ENCODE assay signal across 8 cellular contexts in the genomic region with DNA sequence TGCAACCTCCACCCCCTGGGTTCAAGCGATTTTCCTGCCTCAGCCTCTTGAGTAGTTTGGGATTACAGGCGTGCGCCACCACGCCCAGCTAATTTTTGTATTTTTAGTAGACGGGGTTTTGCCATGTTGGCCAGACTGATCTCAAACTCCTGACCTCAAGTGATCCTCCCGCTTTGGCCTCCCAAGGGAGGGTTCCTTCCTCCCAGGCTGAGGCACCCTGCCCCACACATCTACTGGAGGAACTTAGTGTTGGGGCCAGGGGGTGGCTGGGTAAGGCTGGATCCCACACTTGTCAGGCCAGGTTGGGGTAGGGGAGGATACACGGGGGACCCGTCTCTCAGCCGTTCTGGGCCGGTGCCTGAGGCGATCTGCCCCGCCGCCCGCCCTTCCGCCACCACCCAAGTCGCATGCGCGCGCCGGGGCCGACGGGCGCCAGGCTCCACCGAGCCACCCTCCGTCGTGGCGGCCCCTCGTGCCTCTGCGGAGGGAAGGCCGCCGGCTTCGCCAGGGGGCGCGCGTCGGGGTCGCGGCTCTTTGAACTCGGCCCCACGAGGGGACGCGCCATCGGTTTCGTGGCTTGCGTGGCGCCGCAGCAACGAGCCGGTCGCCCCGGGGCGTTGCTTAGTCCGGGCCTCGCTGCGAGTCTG. TPM values are rescaled to one million over a fixed set of nuclear protein-coding genes. Genes with fewer than 3 reads are reported as not detected.
DNase-seq lines count a peak whose midpoint lies in the region; ATAC-seq and TF ChIP-seq lines count a peak whose summit lies in the region.

No MANE protein-coding gene starts in this region.

- intact Hi-C loops in spleen (cut with DNase I; ENCODE audit: low total_unique reads): loop anchor here (5.0 to 10.0 kb wide), 2 partner anchors 111 to 131 kb away; a partner anchor contains a TSS

- TF ChIP-seq POLR2A in GM18505 (IDR thresholded peaks at IDR 0.05; ENCODE audit: borderline replicate concordance, extremely low read depth, insufficient read depth, insufficient read length) (peak; percentile 63), spleen (IDR thresholded peaks at IDR 0.05) (no peak)

- WGBS in adipose tissue, 3 donors: 3 to 9% (median 4%) methylated on average over 54 to 55 of the region's 55 CpGs
- WGBS in spleen, 5 donors: 3 to 9% (median 4%) methylated on average over 18 to 55 of the region's 55 CpGs

- H3K4me1 ChIP-seq in iPS-15b (ENCODE audit: control insufficient read depth, insufficient read depth, low read length) (peaks cover 13% of the 10 kb centered on the region), spleen (peaks cover 43 to 69% (median 56%) of the 10 kb centered on the region in 6 donors)

- H3K27ac ChIP-seq in C4-2B (peak overlapping the region; percentile 78), adipose tissue (ENCODE audit: low read depth, low read length) (peak overlapping the region; percentile 48), spleen (peak overlapping the region; percentile 95 to 99 (median 98))

- TF ChIP-seq CTCF in C4-2B (conservative IDR thresholded peaks at IDR 0.05): no peak
- TF ChIP-seq CTCF in spleen (IDR thresholded peaks at IDR 0.05 in 8 of 11, conservative IDR thresholded peaks at IDR 0.05 in 3 of 11): no peak

- H3K36me3 ChIP-seq in iPS-15b (ENCODE audit: control insufficient read depth, insufficient read depth, low read length) (no peaks in the 10 kb centered on the region), spleen (no peaks in the 10 kb centered on the region)

- peak overlapping the region; percentile 37 for H3K9ac ChIP-seq in iPS-15b (ENCODE audit: low read depth, low read length)

- H3K27me3 ChIP-seq in iPS-15b (ENCODE audit: control insufficient read depth, insufficient read depth, low read length) (peaks cover 6% of the 10 kb centered on the region), spleen (replicated peaks in 1 of 7) (no peaks in the 10 kb centered on the region)

- DNase-seq in NCI-H774 (lab: John Stamatoyannopoulos, UW) (peak; percentile 55), spleen (peak; percentile 95), cortex of kidney (lab: John Stamatoyannopoulos, UW) (no peak)

- H3K4me3 ChIP-seq in iPS-15b (ENCODE audit: low read depth, low read length) (peak overlapping the region; percentile 68), spleen (peak overlapping the region; percentile 46 to 87 (median 60))

- H3K9me3 ChIP-seq in iPS-15b (ENCODE audit: control insufficient read depth, insufficient read depth, low read length): no peaks in the 10 kb centered on the region
- H3K9me3 ChIP-seq in spleen: no peaks in the 10 kb centered on the region

- peak; percentile 27 for ATAC-seq in GM18505 (IDR thresholded peaks at IDR 0.05; ENCODE audit: unreplicated experiment)
- ATAC-seq in HG02870 (IDR thresholded peaks at IDR 0.05; ENCODE audit: unreplicated experiment): peak; percentile 7

RNA-seq across cellular contexts. Expression of a gene that starts 15.9 kb away (rescaled TPM):
- polyA plus RNA-seq in adipose tissue (10 to 100 TPM in 1 of 3 donors, 1 to 10 TPM in 1, under 1 TPM in 1; 0.34 to 29.6 (median 2.8) TPM), spleen (under 1 TPM; 0.04 to 0.19 (median 0.14) TPM)
- 1 to 10 TPM in 2 of 7 donors, under 1 TPM in 4, not detected in 1; 0.51 to 1.9 (median 0.66) TPM for total RNA-seq in spleen

RNA-seq across cellular contexts. Expression of a gene that starts 23.3 kb away (rescaled TPM):
- polyA plus RNA-seq in adipose tissue (10 to 100 TPM; 43.2 to 79.4 (median 45.4) TPM), spleen (10 to 100 TPM; 60.9 to 85.2 (median 78.7) TPM)
- total RNA-seq in spleen: 10 to 100 TPM; 28.0 to 58.2 (median 40.5) TPM

RNA-seq across cellular contexts. Expression of a gene that starts 53.8 kb away (rescaled TPM):
- polyA plus RNA-seq in adipose tissue (10 to 100 TPM in 1 of 3 donors, 1 to 10 TPM in 2; 7.2 to 28.0 (median 7.4) TPM), spleen (1 to 10 TPM; 3.4 to 6.6 (median 4.3) TPM)
- 10 to 100 TPM in 5 of 7 donors, 1 to 10 TPM in 2; 8.5 to 15.9 (median 13.8) TPM for total RNA-seq in spleen
